In the genomic region with DNA sequence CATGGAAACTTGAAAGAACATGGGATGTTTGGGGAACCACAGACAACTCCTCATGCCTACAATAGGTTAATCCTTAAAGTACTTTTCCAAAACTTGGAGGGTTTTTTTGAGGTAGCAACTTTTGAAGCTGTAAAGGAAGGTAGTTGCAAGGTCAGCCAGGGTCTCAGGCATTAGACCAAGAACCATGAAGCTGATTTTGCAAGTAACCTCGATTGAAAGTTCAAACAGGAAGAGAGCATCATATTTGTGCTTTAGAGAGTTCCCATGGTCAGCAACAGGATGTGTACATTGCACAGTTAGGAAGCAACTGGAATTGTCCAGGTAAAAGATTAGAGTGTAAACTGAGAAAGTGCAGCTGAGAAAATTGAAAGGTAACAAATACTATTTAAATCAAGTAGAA, we compare ENCODE assay signal across 3 cellular contexts.
A peak's percentile ranks its signal among the peaks of the same experiment; 100 is the strongest.
TF ChIP-seq lines count a peak whose summit lies in the region.

No MANE protein-coding gene starts in this region.

TF ChIP-seq in HepG2, 621 proteins besides CTCF, POLR2A, EP300 and RAD21 (continues in another document):
- 0 out of 2 replicates have a peak, but pooled peaks have one; percentile 34 for TF ChIP-seq MLX (CRISPR knock-in tag; IDR thresholded peaks at IDR 0.05)
- TF ChIP-seq ZSCAN30 (CRISPR knock-in tag; IDR thresholded peaks at IDR 0.05), result no peak
- TF ChIP-seq FUBP1 (CRISPR knock-in tag; IDR thresholded peaks at IDR 0.05; ENCODE audit: borderline replicate concordance), result no peak
- TF ChIP-seq FOXA1 (IDR thresholded peaks at IDR 0.05), result no peak
- TF ChIP-seq FOXA1 (CRISPR knock-in tag; IDR thresholded peaks at IDR 0.05), result peak; percentile 80
- TF ChIP-seq STAT5B (CRISPR knock-in tag; IDR thresholded peaks at IDR 0.05), result no peak
- no peak for TF ChIP-seq ZNF33A (CRISPR knock-in tag; IDR thresholded peaks at IDR 0.05; ENCODE audit: borderline replicate concordance)
- TF ChIP-seq BCL6 (CRISPR knock-in tag; IDR thresholded peaks at IDR 0.05), result 0 out of 2 replicates have a peak, but pooled peaks have one; percentile 16
- no peak for TF ChIP-seq MAX (IDR thresholded peaks at IDR 0.05)
- TF ChIP-seq MED1 (CRISPR knock-in tag; IDR thresholded peaks at IDR 0.05), result peak; percentile 95
- no peak for TF ChIP-seq LBX2 (CRISPR knock-in tag; IDR thresholded peaks at IDR 0.05; ENCODE audit: borderline replicate concordance)
- no peak for TF ChIP-seq ZFP90 (CRISPR knock-in tag; IDR thresholded peaks at IDR 0.05; ENCODE audit: borderline replicate concordance)
- TF ChIP-seq CENPX (CRISPR knock-in tag; IDR thresholded peaks at IDR 0.05), result no peak
- TF ChIP-seq ZSCAN25 (CRISPR knock-in tag; IDR thresholded peaks at IDR 0.05), result no peak
- 0 out of 2 replicates have a peak, but pooled peaks have one; percentile 35 for TF ChIP-seq ZNF232 (CRISPR knock-in tag; IDR thresholded peaks at IDR 0.05; ENCODE audit: borderline replicate concordance)
- TF ChIP-seq ZNF451 (CRISPR knock-in tag; IDR thresholded peaks at IDR 0.05), result no peak
- no peak for TF ChIP-seq ZSCAN22 (CRISPR knock-in tag; IDR thresholded peaks at IDR 0.05)
- no peak for TF ChIP-seq ZNF530 (CRISPR knock-in tag; IDR thresholded peaks at IDR 0.05; ENCODE audit: low read depth)
- TF ChIP-seq MYNN (CRISPR knock-in tag; IDR thresholded peaks at IDR 0.05; ENCODE audit: low read depth), result no peak

TF ChIP-seq in GM12878, 131 proteins besides CTCF, POLR2A, EP300 and RAD21:
- TF ChIP-seq ZBTB33 (IDR thresholded peaks at IDR 0.05) (no peak), NR2C1 (IDR thresholded peaks at IDR 0.05) (no peak), CHD4 (IDR thresholded peaks at IDR 0.05) (no peak), SMC3 (IDR thresholded peaks at IDR 0.05; ENCODE audit: borderline replicate concordance, low read length) (no peak), ZNF622 (IDR thresholded peaks at IDR 0.05) (no peak), ZZZ3 (IDR thresholded peaks at IDR 0.05; ENCODE audit: control insufficient read depth, insufficient read length, low read depth) (no peak), CBFB (IDR thresholded peaks at IDR 0.05; ENCODE audit: low read depth) (no peak), RUNX3 (IDR thresholded peaks at IDR 0.05; ENCODE audit: low read length) (no peak), ZNF384 (IDR thresholded peaks at IDR 0.05; ENCODE audit: borderline replicate concordance, low read depth, low read length) (no peak), E2F4 (IDR thresholded peaks at IDR 0.05; ENCODE audit: low read depth, low read length) (no peak), FOS (IDR thresholded peaks at IDR 0.05; ENCODE audit: borderline replicate concordance, extremely low read depth, insufficient read length) (no peak), BMI1 (IDR thresholded peaks at IDR 0.05; ENCODE audit: borderline replicate concordance) (no peak), SUZ12 (IDR thresholded peaks at IDR 0.05; ENCODE audit: unreplicated experiment) (no peak), PAX8 (IDR thresholded peaks at IDR 0.05) (no peak), SRF (IDR thresholded peaks at IDR 0.05; ENCODE audit: low read depth in 2 of 2, low read length in 2 of 2) (no peak), STAT3 (IDR thresholded peaks at IDR 0.05; ENCODE audit: low read depth, low read length) (no peak), KAT2A (conservative IDR thresholded peaks at IDR 0.05; ENCODE audit: control insufficient read depth, low read depth, low read length) (no peak), GABPA (IDR thresholded peaks at IDR 0.05; ENCODE audit: low read depth) (no peak), NKRF (conservative IDR thresholded peaks at IDR 0.05) (no peak), JUND (IDR thresholded peaks at IDR 0.05; ENCODE audit: low read depth, low read length) (no peak)

TF ChIP-seq in endothelial cell of umbilical vein, 7 proteins besides CTCF, POLR2A, EP300 and RAD21:
- TF ChIP-seq MAX (IDR thresholded peaks at IDR 0.05; ENCODE audit: insufficient read depth, insufficient read length) (no peak), FOS (IDR thresholded peaks at IDR 0.05; ENCODE audit: borderline replicate concordance, insufficient read depth, low read length) (no peak), JUN (IDR thresholded peaks at IDR 0.05; ENCODE audit: borderline replicate concordance, insufficient read depth, insufficient read length, low read depth) (no peak), EZH2 (IDR thresholded peaks at IDR 0.05; ENCODE audit: borderline replicate concordance, low read depth, low read length, severe bottlenecking) (no peak), GATA2 (IDR thresholded peaks at IDR 0.05; ENCODE audit: insufficient read depth, insufficient read length, low read depth, low read length) (no peak), POLR2AphosphoS5 (IDR thresholded peaks at IDR 0.05; ENCODE audit: insufficient read depth, low read depth, low read length) (no peak), MYC (IDR thresholded peaks at IDR 0.05; ENCODE audit: low read depth, low read length) (no peak)
